10 cellular contexts compared by ENCODE assay signal in the genomic region with DNA sequence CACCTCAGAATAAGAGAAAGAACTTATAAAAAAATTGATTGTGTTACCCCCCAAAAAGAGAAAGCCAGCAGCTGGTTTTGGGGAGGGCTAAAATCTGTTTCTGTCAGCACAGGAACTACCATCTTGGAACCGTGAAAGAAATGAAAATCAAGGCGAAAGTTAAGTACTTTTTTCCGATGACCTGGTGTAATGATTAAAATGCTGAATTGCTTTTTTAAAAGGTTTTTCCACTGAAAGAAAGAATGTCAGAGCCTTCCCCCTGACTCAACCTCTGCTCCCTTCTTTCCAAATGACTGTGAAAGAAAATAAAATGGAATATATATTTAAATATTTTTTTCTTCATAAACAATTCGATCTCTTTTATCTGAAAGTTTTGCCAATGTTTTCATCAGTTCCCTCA.
"Had no signal": no experiment of that assay in that cellular context is flagged by ENCODE, and none has a peak within 500 bp of the region (broad histone marks: within the 10 kb centered on the region; RNA-seq: fewer than 3 reads in every experiment).

No MANE protein-coding gene starts in this region.

- H3K27ac ChIP-seq: GM23248, KMS-11 had no signal

- DNase-seq: GM23248, HFFc6, Karpas-422, KBM-7 had no signal

- H3K36me3 ChIP-seq: HAP-1 had no signal

- H3K9me3 Mint-ChIP-seq: HFFc6 had no signal

- H2AFZ ChIP-seq: GM23248 had no signal

- H3K4me3 ChIP-seq: GM23248, HAP-1 had no signal

- H3K9me3 ChIP-seq: HAP-1 had no signal

- H3K4me2 ChIP-seq: KMS-11 had no signal

- H3K9ac ChIP-seq: GM23248, KMS-11 had no signal

- H3K4me1 ChIP-seq: HAP-1 had no signal

- ATAC-seq: HCT116 had no signal

- H3K27ac Mint-ChIP-seq: HFFc6 had no signal

- H3K4me3 Mint-ChIP-seq: HFFc6 had no signal

- FAIRE-seq: H1, H54, HTR-8/SVneo had no signal
